ENCODE assay signal across 1 cellular context in the genomic region with DNA sequence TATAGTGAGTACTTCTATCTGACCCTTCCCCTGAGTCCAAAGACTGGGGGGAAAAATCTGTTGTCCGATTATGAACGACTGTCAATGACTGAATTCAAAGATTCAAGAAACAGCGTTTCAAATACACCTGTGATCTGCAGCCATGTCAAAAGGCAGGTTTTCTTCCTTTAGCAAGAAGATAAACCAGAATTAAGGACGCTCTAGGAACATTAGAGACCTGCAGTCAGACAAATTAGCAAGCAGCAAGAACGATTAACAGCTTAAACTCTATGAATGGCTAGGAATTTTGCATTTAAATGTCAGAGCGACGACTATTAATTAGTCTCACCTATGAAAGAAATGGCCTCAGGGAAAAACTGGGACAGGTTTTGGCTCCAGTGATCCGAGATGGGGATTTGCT.
TF ChIP-seq lines count a peak whose summit lies in the region.

No MANE protein-coding gene starts in this region.

TF ChIP-seq in H1, 55 proteins besides CTCF, POLR2A, EP300 and RAD21 (continued from another document):
- TF ChIP-seq SIN3A (conservative IDR thresholded peaks at IDR 0.05 in 1 of 2, IDR thresholded peaks at IDR 0.05 in 1 of 2; ENCODE audit: low read depth in 1 of 2, low read length in 2 of 2) (0 out of 4 replicates have a peak, but pooled peaks have one; percentile 32 to 70), CBX5 (IDR thresholded peaks at IDR 0.05; ENCODE audit: low read depth, low read length) (no peak), CTBP2 (IDR thresholded peaks at IDR 0.05; ENCODE audit: borderline replicate concordance, insufficient read depth, insufficient read length, low read length) (no peak), RBBP5 (IDR thresholded peaks at IDR 0.05; ENCODE audit: borderline replicate concordance, low read depth, low read length) (no peak), BACH1 (IDR thresholded peaks at IDR 0.05; ENCODE audit: low read length) (no peak), KDM1A (IDR thresholded peaks at IDR 0.05; ENCODE audit: borderline replicate concordance, low read length) (no peak), HDAC2 (IDR thresholded peaks at IDR 0.05; ENCODE audit: borderline replicate concordance in 1 of 2, low read depth in 2 of 2, low read length in 2 of 2) (peak in 1 of 2 experiments; percentile 67; a peak in 1 of 4 replicates), KDM5A (IDR thresholded peaks at IDR 0.05; ENCODE audit: low read length) (no peak), JUND (IDR thresholded peaks at IDR 0.05; ENCODE audit: low read length) (no peak), NRF1 (IDR thresholded peaks at IDR 0.05; ENCODE audit: low read depth, low read length) (no peak), ASH2L (IDR thresholded peaks at IDR 0.05; ENCODE audit: low read length) (no peak), MAFK (IDR thresholded peaks at IDR 0.05; ENCODE audit: low read depth, low read length) (no peak), RNF2 (IDR thresholded peaks at IDR 0.05; ENCODE audit: borderline replicate concordance, low read depth, low read length, missing control alignments, poor library complexity, severe bottlenecking) (no peak), TEAD4 (IDR thresholded peaks at IDR 0.05; ENCODE audit: low read depth, low read length) (0 out of 2 replicates have a peak, but pooled peaks have one; percentile 53), FOSL1 (IDR thresholded peaks at IDR 0.05; ENCODE audit: insufficient read depth, low read depth, low read length) (no peak), TCF12 (IDR thresholded peaks at IDR 0.05; ENCODE audit: low read depth, low read length) (peak; percentile 82; the same call in 1 of the 2 replicates), EZH2 (IDR thresholded peaks at IDR 0.05; ENCODE audit: low read depth, low read length, severe bottlenecking) (no peak), GABPA (IDR thresholded peaks at IDR 0.05; ENCODE audit: borderline replicate concordance, insufficient read depth, low read length) (no peak), HDAC6 (IDR thresholded peaks at IDR 0.05; ENCODE audit: low read depth, low read length) (no peak), ZNF274 (IDR thresholded peaks at IDR 0.05; ENCODE audit: borderline replicate concordance, extremely low read depth, low read length) (no peak), RXRA (IDR thresholded peaks at IDR 0.05; ENCODE audit: insufficient read depth, low read depth, low read length) (no peak), TAF1 (IDR thresholded peaks at IDR 0.05; ENCODE audit: low read depth, low read length) (no peak), CBX8 (IDR thresholded peaks at IDR 0.05; ENCODE audit: borderline replicate concordance, low read depth, low read length) (no peak), JUN (IDR thresholded peaks at IDR 0.05; ENCODE audit: low read depth, low read length) (no peak), BCL11A (IDR thresholded peaks at IDR 0.05; ENCODE audit: low read depth in 2 of 2, low read length in 2 of 2) (peak in 1 of 2 experiments; percentile 69), CHD2 (IDR thresholded peaks at IDR 0.05; ENCODE audit: low read length) (no peak), CREB1 (IDR thresholded peaks at IDR 0.05) (0 out of 2 replicates have a peak, but pooled peaks have one; percentile 18), SUZ12 (IDR thresholded peaks at IDR 0.05; ENCODE audit: low read length) (no peak), KDM4A (IDR thresholded peaks at IDR 0.05; ENCODE audit: low read depth, low read length, severe bottlenecking) (no peak), SAP30 (IDR thresholded peaks at IDR 0.05; ENCODE audit: insufficient read depth, insufficient replicate concordance, low read length) (no peak), CEBPB (IDR thresholded peaks at IDR 0.05; ENCODE audit: low read depth, low read length) (no peak), TAF7 (optimal IDR thresholded peaks at IDR 0.05; ENCODE audit: borderline replicate concordance, low read depth, low read length) (peak; percentile 41), PHF8 (conservative IDR thresholded peaks at IDR 0.05; ENCODE audit: low read depth, low read length) (no peak), BRCA1 (IDR thresholded peaks at IDR 0.05; ENCODE audit: low read depth, low read length) (no peak), SIX5 (IDR thresholded peaks at IDR 0.05; ENCODE audit: low read depth, low read length) (no peak), SP4 (IDR thresholded peaks at IDR 0.05; ENCODE audit: low read length) (no peak), SRF (IDR thresholded peaks at IDR 0.05; ENCODE audit: low read depth, low read length) (no peak), POLR2AphosphoS5 (IDR thresholded peaks at IDR 0.05; ENCODE audit: low read depth, low read length) (no peak; the same call in 1 of the 2 replicates)
- TF ChIP-seq, protein P1, sequence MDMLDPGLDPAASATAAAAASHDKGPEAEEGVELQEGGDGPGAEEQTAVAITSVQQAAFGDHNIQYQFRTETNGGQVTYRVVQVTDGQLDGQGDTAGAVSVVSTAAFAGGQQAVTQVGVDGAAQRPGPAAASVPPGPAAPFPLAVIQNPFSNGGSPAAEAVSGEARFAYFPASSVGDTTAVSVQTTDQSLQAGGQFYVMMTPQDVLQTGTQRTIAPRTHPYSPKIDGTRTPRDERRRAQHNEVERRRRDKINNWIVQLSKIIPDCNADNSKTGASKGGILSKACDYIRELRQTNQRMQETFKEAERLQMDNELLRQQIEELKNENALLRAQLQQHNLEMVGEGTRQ (IDR thresholded peaks at IDR 0.05; ENCODE audit: low read length) = no peak
- TF ChIP-seq, protein P2, sequence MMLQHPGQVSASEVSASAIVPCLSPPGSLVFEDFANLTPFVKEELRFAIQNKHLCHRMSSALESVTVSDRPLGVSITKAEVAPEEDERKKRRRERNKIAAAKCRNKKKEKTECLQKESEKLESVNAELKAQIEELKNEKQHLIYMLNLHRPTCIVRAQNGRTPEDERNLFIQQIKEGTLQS (IDR thresholded peaks at IDR 0.05; ENCODE audit: insufficient read depth, low read depth, low read length) = no peak
- TF ChIP-seq, protein P3, sequence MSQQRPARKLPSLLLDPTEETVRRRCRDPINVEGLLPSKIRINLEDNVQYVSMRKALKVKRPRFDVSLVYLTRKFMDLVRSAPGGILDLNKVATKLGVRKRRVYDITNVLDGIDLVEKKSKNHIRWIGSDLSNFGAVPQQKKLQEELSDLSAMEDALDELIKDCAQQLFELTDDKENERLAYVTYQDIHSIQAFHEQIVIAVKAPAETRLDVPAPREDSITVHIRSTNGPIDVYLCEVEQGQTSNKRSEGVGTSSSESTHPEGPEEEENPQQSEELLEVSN (IDR thresholded peaks at IDR 0.05) = no peak
- TF ChIP-seq, protein P4, sequence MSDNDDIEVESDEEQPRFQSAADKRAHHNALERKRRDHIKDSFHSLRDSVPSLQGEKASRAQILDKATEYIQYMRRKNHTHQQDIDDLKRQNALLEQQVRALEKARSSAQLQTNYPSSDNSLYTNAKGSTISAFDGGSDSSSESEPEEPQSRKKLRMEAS (IDR thresholded peaks at IDR 0.05) = no peak
